8 cellular contexts compared by ENCODE assay signal in the genomic region with DNA sequence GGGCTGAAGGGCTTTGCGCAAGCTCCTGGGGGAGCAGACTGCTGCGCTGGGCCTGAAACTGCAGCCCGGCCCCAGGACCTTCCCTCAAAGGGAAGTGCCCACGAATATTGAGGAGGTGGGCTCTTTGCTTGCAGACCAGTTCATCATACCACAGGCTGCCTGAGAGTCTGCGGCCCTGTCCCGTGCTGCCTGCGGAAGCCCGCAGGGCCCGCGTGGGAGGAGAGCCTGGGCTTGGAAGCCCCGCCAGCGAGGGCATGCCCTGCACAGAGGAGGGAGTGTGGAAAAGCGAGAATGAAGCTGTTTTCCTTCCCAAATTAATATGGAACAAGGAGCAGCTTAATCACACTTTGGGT.
DNase-seq lines count a peak whose midpoint lies in the region; ATAC-seq and TF ChIP-seq lines count a peak whose summit lies in the region.

No MANE protein-coding gene starts in this region.

- H3K9me3 Mint-ChIP-seq in chondrocyte (ENCODE audit: low read depth) = no peaks in the 10 kb centered on the region
- no peaks in the 10 kb centered on the region for H3K9me3 Mint-ChIP-seq in neural crest cell

- H3K27ac ChIP-seq in AG04450 (ENCODE audit: low read depth, low read length) = no peak overlapping the region
- H3K27ac ChIP-seq in HUES6 (ENCODE audit: low read depth, low read length) = no peak overlapping the region

- H3K4me1 ChIP-seq in HUES6 (ENCODE audit: control insufficient read depth, insufficient read depth, low read length) = no peaks in the 10 kb centered on the region

- H3K36me3 ChIP-seq in HUES6 (ENCODE audit: control insufficient read depth, insufficient read depth, low read length) = no peaks in the 10 kb centered on the region

- no peak for DNase-seq in AG04450 (ENCODE audit: low read depth, low spot score)
- DNase-seq in chondrocyte (ENCODE audit: low spot score) = no peak
- no peak for DNase-seq in neural crest cell (ENCODE audit: low read depth, low spot score)
- DNase-seq in NCI-H1417 treated with DMSO at 0.1 percent for 48 hours (lab: John Stamatoyannopoulos, UW) = no peak

- H3K36me3 Mint-ChIP-seq in chondrocyte (ENCODE audit: low read depth) (no peaks in the 10 kb centered on the region), neural crest cell (ENCODE audit: low read depth) (no peaks in the 10 kb centered on the region)

- TF ChIP-seq CTCF in AG04450 (IDR thresholded peaks at IDR 0.05; ENCODE audit: low read depth, low read length) (no peak), chondrocyte (IDR thresholded peaks at IDR 0.05) (no peak), neural crest cell (conservative IDR thresholded peaks at IDR 0.05) (no peak)

- H3K4me3 Mint-ChIP-seq in chondrocyte (ENCODE audit: unreplicated experiment) (peak overlapping the region; percentile 45), neural crest cell (peak overlapping the region; percentile 34)

- H3K4me3 ChIP-seq in AG04450 (ENCODE audit: low read depth, low read length) (peak overlapping the region; percentile 10; the same call in 1 of the 2 replicates), HUES6 (ENCODE audit: low read depth, low read length) (0 out of 2 replicates have a peak overlapping the region, but pooled peaks have one; percentile 83)

- H3K27me3 ChIP-seq in AG04450 (ENCODE audit: control insufficient read depth, insufficient read depth, low read length) (no peaks in the 10 kb centered on the region), HUES6 (ENCODE audit: control insufficient read depth, insufficient read depth, low read length) (peaks cover 25% of the 10 kb centered on the region)

- H3K9me3 ChIP-seq in AG04450 (ENCODE audit: control insufficient read depth, insufficient read depth, low read length) (peaks cover 11% of the 10 kb centered on the region; the same call in 1 of the 2 replicates), HUES6 (ENCODE audit: control insufficient read depth, insufficient read depth, low read depth, low read length) (no peaks in the 10 kb centered on the region)

- H3K27me3 Mint-ChIP-seq in chondrocyte (ENCODE audit: low read depth) (no peaks in the 10 kb centered on the region), neural crest cell (ENCODE audit: low read depth) (peaks cover 11% of the 10 kb centered on the region)

- POLR2A ChIA-PET in AG04450 (lab: Yijun Ruan, JAX) = no interaction called here

- CTCF ChIA-PET in AG04450 (lab: Charles Lee) = interaction anchor here (0.6 to 1.1 kb wide), 11 partner anchors 12 to 1953 kb away, joined by 3 to 12 read pairs (median 3); no protein-coding TSS in a partner anchor

- ATAC-seq in HG03025 (IDR thresholded peaks at IDR 0.05; ENCODE audit: low FRiP score, unreplicated experiment) = no peak
- no peak for ATAC-seq in GM21447 (IDR thresholded peaks at IDR 0.05; ENCODE audit: unreplicated experiment)
- no peak for ATAC-seq in GM21529 (IDR thresholded peaks at IDR 0.05; ENCODE audit: unreplicated experiment)

- no peak overlapping the region for H3K9ac ChIP-seq in HUES6 (ENCODE audit: low read length)

- H3K4me1 Mint-ChIP-seq in chondrocyte (ENCODE audit: low read depth) = peaks cover 5% of the 10 kb centered on the region
- H3K4me1 Mint-ChIP-seq in neural crest cell = peaks cover 23% of the 10 kb centered on the region

- H3K27ac Mint-ChIP-seq in chondrocyte (ENCODE audit: unreplicated experiment) (no peak overlapping the region), neural crest cell (ENCODE audit: unreplicated experiment) (no peak overlapping the region)
